In genomic region chr1:117579221-117579906, GRCh38 we compare ENCODE assay signal across 17 cellular contexts. TPM values are rescaled to one million over a fixed set of nuclear protein-coding genes. Genes with fewer than 3 reads are reported as not detected.
DNase-seq lines count a peak whose midpoint lies in the region; ATAC-seq and TF ChIP-seq lines count a peak whose summit lies in the region.
"Had no signal": no experiment of that assay in that cellular context is flagged by ENCODE, and none has a peak within 500 bp of the region (broad histone marks: within the 10 kb centered on the region; RNA-seq: fewer than 3 reads in every experiment).

No MANE protein-coding gene starts in this region.

- H3K36me3 ChIP-seq in upper lobe of right lung: no peaks in the 10 kb centered on the region
- no peaks in the 10 kb centered on the region for H3K36me3 ChIP-seq in psoas muscle (ENCODE audit: insufficient read depth in 1 of 2, low read depth in 1 of 2)
- H3K36me3 ChIP-seq in body of pancreas (replicated peaks in 1 of 2; ENCODE audit: insufficient read depth in 1 of 2, low read depth in 2 of 2): no peaks in the 10 kb centered on the region
- H3K36me3 ChIP-seq: BLaER1 treated with 17β-estradiol and CSF1 and Interleukin-3, amounts not matched to agents 10 nM and 100 nM; HAP-1 had no signal

- TF ChIP-seq CTCF in coronary artery (IDR thresholded peaks at IDR 0.05): no peak
- no peak for TF ChIP-seq CTCF in nephron progenitor cell (IDR thresholded peaks at IDR 0.05)
- no peak for TF ChIP-seq CTCF in upper lobe of right lung (IDR thresholded peaks at IDR 0.05)
- TF ChIP-seq CTCF in psoas muscle (IDR thresholded peaks at IDR 0.05): no peak
- TF ChIP-seq CTCF in body of pancreas (IDR thresholded peaks at IDR 0.05): no peak

- TF ChIP-seq POLR2A in body of pancreas (IDR thresholded peaks at IDR 0.05): no peak

- no peaks in the 10 kb centered on the region for H3K9me3 Mint-ChIP-seq in activated T-cell treated with anti-CD3 and anti-CD28 coated beads, Interleukin-2, amount 50 U/mL, for 24 hours
- no peaks in the 10 kb centered on the region for H3K9me3 Mint-ChIP-seq in nephron progenitor cell
- H3K9me3 Mint-ChIP-seq: CD8-positive, alpha-beta T cell had no signal

- ATAC-seq in upper lobe of right lung (no peak), psoas muscle (no peak), body of pancreas (no peak), HG03354 (IDR thresholded peaks at IDR 0.05; ENCODE audit: poor library complexity, severe bottlenecking, unreplicated experiment) (no peak)
- ATAC-seq: CD8-positive, alpha-beta T cell had no signal

- H3K27ac ChIP-seq in coronary artery (no peak overlapping the region), upper lobe of right lung (no peak overlapping the region), psoas muscle (no peak overlapping the region), body of pancreas (no peak overlapping the region)
- H3K27ac ChIP-seq: BLaER1 treated with 17β-estradiol and CSF1 and Interleukin-3, amounts not matched to agents 10 nM and 100 nM; HL-60 had no signal

- intact Hi-C loops in upper lobe of right lung (cut with DNase I) (no loop called here), psoas muscle (cut with DNase I) (no loop called here), body of pancreas (cut with DNase I) (no loop called here)

- H3K27me3 ChIP-seq in upper lobe of right lung: no peaks in the 10 kb centered on the region
- H3K27me3 ChIP-seq in psoas muscle (ENCODE audit: insufficient read depth in 3 of 3, low read length in 2 of 3): no peaks in the 10 kb centered on the region
- H3K27me3 ChIP-seq in body of pancreas: no peaks in the 10 kb centered on the region
- H3K27me3 ChIP-seq: BLaER1 treated with 17β-estradiol and CSF1 and Interleukin-3, amounts not matched to agents 10 nM and 100 nM had no signal

- peak; percentile 15 for DNase-seq in activated T-cell treated with anti-CD3 and anti-CD28 coated beads, Interleukin-2, amount 50 U/mL, for 24 hours
- no peak for DNase-seq in activated T-cell treated with anti-CD3 and anti-CD28 coated beads, Interleukin-2, amount 50 U/mL, for 1 hour
- DNase-seq in coronary artery (ENCODE audit: low spot score) (peak; percentile 62), nephron progenitor cell (no peak), upper lobe of right lung (peak; percentile 35), psoas muscle (no peak), body of pancreas (no peak)
- DNase-seq: 8988T; Calu3; CD8-positive, alpha-beta T cell; DMS79 treated with DMSO at 0.1 percent for 48 hours; GF-D8 had no signal

- H3K27me3 Mint-ChIP-seq in activated T-cell treated with anti-CD3 and anti-CD28 coated beads, Interleukin-2, amount 50 U/mL, for 24 hours: no peaks in the 10 kb centered on the region
- peaks cover 9% of the 10 kb centered on the region for H3K27me3 Mint-ChIP-seq in nephron progenitor cell (ENCODE audit: low read depth, poor library complexity)
- H3K27me3 Mint-ChIP-seq: B cell had no signal

- no peaks in the 10 kb centered on the region for H3K36me3 Mint-ChIP-seq in activated T-cell treated with anti-CD3 and anti-CD28 coated beads, Interleukin-2, amount 50 U/mL, for 24 hours (ENCODE audit: low read depth)
- no peaks in the 10 kb centered on the region for H3K36me3 Mint-ChIP-seq in nephron progenitor cell (ENCODE audit: low read depth)
- H3K36me3 Mint-ChIP-seq: CD8-positive, alpha-beta T cell had no signal

- H3K4me3 Mint-ChIP-seq in activated T-cell treated with anti-CD3 and anti-CD28 coated beads, Interleukin-2, amount 50 U/mL, for 24 hours: no peak overlapping the region
- H3K4me3 Mint-ChIP-seq in nephron progenitor cell: no peak overlapping the region
- H3K4me3 Mint-ChIP-seq: B cell; CD8-positive, alpha-beta T cell had no signal

- no peaks in the 10 kb centered on the region for H3K4me1 Mint-ChIP-seq in activated T-cell treated with anti-CD3 and anti-CD28 coated beads, Interleukin-2, amount 50 U/mL, for 24 hours (ENCODE audit: low read depth)
- peaks cover 17% of the 10 kb centered on the region for H3K4me1 Mint-ChIP-seq in nephron progenitor cell
- H3K4me1 Mint-ChIP-seq: B cell had no signal

- H3K9me3 ChIP-seq in upper lobe of right lung: no peaks in the 10 kb centered on the region
- H3K9me3 ChIP-seq in psoas muscle: no peaks in the 10 kb centered on the region
- H3K9me3 ChIP-seq in body of pancreas: no peaks in the 10 kb centered on the region
- H3K9me3 ChIP-seq: BLaER1 treated with 17β-estradiol and CSF1 and Interleukin-3, amounts not matched to agents 10 nM and 100 nM; HAP-1 had no signal

- H3K4me3 ChIP-seq in coronary artery (no peak overlapping the region), upper lobe of right lung (no peak overlapping the region), psoas muscle (no peak overlapping the region), body of pancreas (no peak overlapping the region)
- H3K4me3 ChIP-seq: BLaER1 treated with 17β-estradiol and CSF1 and Interleukin-3, amounts not matched to agents 10 nM and 100 nM; HAP-1 had no signal

- 86 to 87% (median 86%) methylated on average over 10 of the region's 10 CpGs for WGBS in psoas muscle, 3 donors
- WGBS in body of pancreas, 2 donors: 84% methylated on average over 10 of the region's 10 CpGs

- no peaks in the 10 kb centered on the region for H3K4me1 ChIP-seq in upper lobe of right lung
- no peaks in the 10 kb centered on the region for H3K4me1 ChIP-seq in psoas muscle
- H3K4me1 ChIP-seq in body of pancreas: peaks cover 42% of the 10 kb centered on the region
- H3K4me1 ChIP-seq: BLaER1 treated with 17β-estradiol and CSF1 and Interleukin-3, amounts not matched to agents 10 nM and 100 nM; HAP-1 had no signal

- H3K27ac Mint-ChIP-seq in activated T-cell treated with anti-CD3 and anti-CD28 coated beads, Interleukin-2, amount 50 U/mL, for 24 hours: no peak overlapping the region
- peak overlapping the region; percentile 21 for H3K27ac Mint-ChIP-seq in nephron progenitor cell
- H3K27ac Mint-ChIP-seq: B cell; CD8-positive, alpha-beta T cell had no signal

RNA-seq across cellular contexts. Expression of gene TENT5C, which starts 26.5 kb away (rescaled TPM):
- total RNA-seq in upper lobe of right lung (13.7 TPM), psoas muscle (10 to 100 TPM in 3 of 4 donors, 1 to 10 TPM in 1; 3.1 to 31.4 (median 15.9) TPM), body of pancreas (10 to 100 TPM; 30.0 to 39.7 TPM)
- polyA plus RNA-seq in psoas muscle: 1 to 10 TPM; 1.5 to 9.7 (median 2.7) TPM

Comparison
In these comparisons a context has a peak if more than half of its experiments do, and no peak if none do; other contexts are left out.
1. DNase-seq: peak in activated T-cell treated with anti-CD3 and anti-CD28 coated beads, Interleukin-2, amount 50 U/mL, for 24 hours (single experiment), coronary artery (single experiment) and upper lobe of right lung (single experiment); none in activated T-cell treated with anti-CD3 and anti-CD28 coated beads, Interleukin-2, amount 50 U/mL, for 1 hour (single experiment), nephron progenitor cell (single experiment), psoas muscle (0 of 2) and body of pancreas (0 of 4).